In the genomic region with DNA sequence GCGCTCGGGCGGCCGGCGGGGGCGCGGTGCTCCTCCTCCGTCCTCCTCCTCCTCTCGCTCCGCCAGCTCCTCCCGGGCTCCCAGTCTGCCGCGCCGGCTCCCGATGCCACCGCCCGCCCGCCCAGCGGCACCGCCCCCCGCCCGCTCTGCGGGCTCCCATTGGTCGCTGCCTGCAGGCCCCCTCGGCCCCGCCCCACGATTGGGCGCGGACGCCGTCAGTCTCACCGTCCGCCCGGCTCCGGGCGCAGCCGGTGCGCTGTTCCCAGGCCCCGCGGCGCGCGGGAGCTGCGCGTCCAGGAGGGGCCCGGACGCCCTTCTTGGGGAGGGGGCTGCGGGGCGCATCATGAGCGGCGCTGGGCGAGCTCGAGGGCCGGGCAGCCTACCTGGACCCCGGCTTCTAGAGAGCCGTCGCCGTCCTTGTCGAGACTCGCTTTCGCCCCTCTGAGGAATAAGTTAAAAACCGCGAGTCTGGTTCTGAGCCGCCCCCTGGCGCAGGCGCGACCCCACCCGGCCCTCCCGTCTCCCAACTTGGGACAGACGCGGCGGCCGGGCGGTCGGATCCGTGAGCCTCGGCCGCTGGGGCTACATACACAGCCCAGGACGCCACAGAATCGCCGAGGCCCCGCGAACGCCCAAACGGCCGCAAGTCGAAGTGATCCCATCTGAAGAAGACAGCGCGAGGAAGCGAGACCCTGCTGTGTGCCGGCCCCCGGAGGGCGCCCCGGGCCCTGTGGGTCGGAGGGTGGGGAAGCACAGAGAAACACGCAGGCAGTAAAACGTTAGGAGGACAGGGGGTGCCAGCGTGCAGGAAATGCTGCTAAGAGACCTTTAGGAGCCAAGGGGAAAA, we compare ENCODE assay signal across 8 cellular contexts. TPM values are rescaled to one million over a fixed set of nuclear protein-coding genes. Genes with fewer than 3 reads are reported as not detected.
DNase-seq lines count a peak whose midpoint lies in the region; ATAC-seq and TF ChIP-seq lines count a peak whose summit lies in the region.

A gene with protein sequence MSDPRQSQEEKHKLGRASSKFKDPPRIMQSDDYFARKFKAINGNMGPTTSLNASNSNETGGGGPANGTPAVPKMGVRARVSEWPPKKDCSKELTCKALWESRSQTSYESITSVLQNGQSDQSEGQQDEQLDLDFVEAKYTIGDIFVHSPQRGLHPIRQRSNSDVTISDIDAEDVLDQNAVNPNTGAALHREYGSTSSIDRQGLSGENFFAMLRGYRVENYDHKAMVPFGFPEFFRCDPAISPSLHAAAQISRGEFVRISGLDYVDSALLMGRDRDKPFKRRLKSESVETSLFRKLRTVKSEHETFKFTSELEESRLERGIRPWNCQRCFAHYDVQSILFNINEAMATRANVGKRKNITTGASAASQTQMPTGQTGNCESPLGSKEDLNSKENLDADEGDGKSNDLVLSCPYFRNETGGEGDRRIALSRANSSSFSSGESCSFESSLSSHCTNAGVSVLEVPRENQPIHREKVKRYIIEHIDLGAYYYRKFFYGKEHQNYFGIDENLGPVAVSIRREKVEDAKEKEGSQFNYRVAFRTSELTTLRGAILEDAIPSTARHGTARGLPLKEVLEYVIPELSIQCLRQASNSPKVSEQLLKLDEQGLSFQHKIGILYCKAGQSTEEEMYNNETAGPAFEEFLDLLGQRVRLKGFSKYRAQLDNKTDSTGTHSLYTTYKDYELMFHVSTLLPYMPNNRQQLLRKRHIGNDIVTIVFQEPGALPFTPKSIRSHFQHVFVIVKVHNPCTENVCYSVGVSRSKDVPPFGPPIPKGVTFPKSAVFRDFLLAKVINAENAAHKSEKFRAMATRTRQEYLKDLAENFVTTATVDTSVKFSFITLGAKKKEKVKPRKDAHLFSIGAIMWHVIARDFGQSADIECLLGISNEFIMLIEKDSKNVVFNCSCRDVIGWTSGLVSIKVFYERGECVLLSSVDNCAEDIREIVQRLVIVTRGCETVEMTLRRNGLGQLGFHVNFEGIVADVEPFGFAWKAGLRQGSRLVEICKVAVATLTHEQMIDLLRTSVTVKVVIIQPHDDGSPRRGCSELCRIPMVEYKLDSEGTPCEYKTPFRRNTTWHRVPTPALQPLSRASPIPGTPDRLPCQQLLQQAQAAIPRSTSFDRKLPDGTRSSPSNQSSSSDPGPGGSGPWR (N-terminal part only) (minus strand): TSS at position 87 of the 847 bp plus-strand sequence. CDS start 114,794 bp downstream, outside the sequence.

- peak within 1 kb of the TSS; percentile 87 for H3K4me3 Mint-ChIP-seq in activated CD4-positive, alpha-beta T cell treated with anti-CD3 and anti-CD28 coated beads, Interleukin-2, amount 10 ng/mL, durations not matched to agents 24 days and 14 days

- H3K9me3 Mint-ChIP-seq in activated CD4-positive, alpha-beta T cell treated with anti-CD3 and anti-CD28 coated beads, Interleukin-2, amount 10 ng/mL, durations not matched to agents 24 days and 14 days: no peaks in the 10 kb centered on the region

- H3K4me1 Mint-ChIP-seq in activated CD4-positive, alpha-beta T cell treated with anti-CD3 and anti-CD28 coated beads, Interleukin-2, amount 10 ng/mL, durations not matched to agents 24 days and 14 days: peaks cover 22% of the 10 kb centered on the region

- peaks cover 0 to 27% of the 10 kb centered on the region in 2 donors for H3K27me3 ChIP-seq in left lung

- H3K36me3 Mint-ChIP-seq in activated CD4-positive, alpha-beta T cell treated with anti-CD3 and anti-CD28 coated beads, Interleukin-2, amount 10 ng/mL, durations not matched to agents 24 days and 14 days (ENCODE audit: low read depth): no peaks in the 10 kb centered on the region

- ATAC-seq in GM19025 (IDR thresholded peaks at IDR 0.05; ENCODE audit: low read depth, unreplicated experiment) (peak; percentile 100), HG03342 (IDR thresholded peaks at IDR 0.05; ENCODE audit: unreplicated experiment) (peak; percentile 98), left lung (peak; percentile 96)

- H3K27ac Mint-ChIP-seq in activated CD4-positive, alpha-beta T cell treated with anti-CD3 and anti-CD28 coated beads, Interleukin-2, amount 10 ng/mL, durations not matched to agents 24 days and 14 days: peak within 1 kb of the TSS; percentile 76

- TF ChIP-seq CTCF in left lung (IDR thresholded peaks at IDR 0.05): peak in 1 of 2 donors; percentile 24

- peak within 1 kb of the TSS; percentile 85 to 93 for H3K27ac ChIP-seq in left lung

- intact Hi-C loops in activated CD4-positive, alpha-beta T cell treated with anti-CD3 and anti-CD28 coated beads, Interleukin-2, amount 10 ng/mL, durations not matched to agents 24 days and 14 days (cut with micrococcal nuclease): loop anchor here (2.0 to 10.0 kb wide), 3 partner anchors 321 to 675 kb away; partner anchors contain the start of gene NTPCR
- intact Hi-C loops in left lung (cut with DNase I): loop anchor here in 1 of 2 donors (10.0 kb wide), 3 partner anchors 395 to 615 kb away; no protein-coding TSS in a partner anchor

- H3K4me3 ChIP-seq in left lung: peak within 1 kb of the TSS; percentile 86 to 90

- no peaks in the 10 kb centered on the region for H3K9me3 ChIP-seq in left lung

- peaks cover 8 to 59% of the 10 kb centered on the region in 2 donors for H3K4me1 ChIP-seq in left lung

- peaks cover 58% of the 10 kb centered on the region for H3K27me3 Mint-ChIP-seq in activated CD4-positive, alpha-beta T cell treated with anti-CD3 and anti-CD28 coated beads, Interleukin-2, amount 10 ng/mL, durations not matched to agents 24 days and 14 days

- peak; percentile 100 for DNase-seq in AG08396 (ENCODE audit: low spot score)
- DNase-seq in NCI-H345 treated with DMSO at 0.1 percent for 48 hours (lab: John Stamatoyannopoulos, UW; ENCODE audit: unreplicated experiment): peak; percentile 76
- DNase-seq in activated CD4-positive, alpha-beta T cell treated with anti-CD3 and anti-CD28 coated beads, Interleukin-2, amount 10 ng/mL, durations not matched to agents 24 days and 14 days: peak; percentile 97
- peak; percentile 86 for DNase-seq in dedifferentiated amniotic fluid mesenchymal stem cell (ENCODE audit: extremely low spot score)
- peak; percentile 96 to 98 for DNase-seq in left lung
- peak; percentile 90 for DNase-seq in stimulated activated CD4-positive, alpha-beta T cell treated with anti-CD3 and anti-CD28 coated beads, Interleukin-2, amount 100 ng/mL, for 24 hours

- no peaks in the 10 kb centered on the region for H3K36me3 ChIP-seq in left lung

RNA-seq across cellular contexts. Expression of the gene that starts here (rescaled TPM):
- 3.1 and 4.1 TPM in 2 replicates for total RNA-seq in activated CD4-positive, alpha-beta T cell treated with anti-CD3 and anti-CD28 coated beads, Interleukin-2, amount 10 ng/mL, durations not matched to agents 24 days and 14 days
- total RNA-seq in left lung: 10 to 100 TPM; 19.4 to 28.8 TPM

Comparison
In these comparisons a context has a peak if more than half of its experiments do, and no peak if none do; other contexts are left out.
1. Peak in every context shown above with its lines: DNase-seq, ATAC-seq, H3K4me3 ChIP-seq and H3K27ac ChIP-seq.